ENCODE assay signal across 17 cellular contexts in the genomic region with DNA sequence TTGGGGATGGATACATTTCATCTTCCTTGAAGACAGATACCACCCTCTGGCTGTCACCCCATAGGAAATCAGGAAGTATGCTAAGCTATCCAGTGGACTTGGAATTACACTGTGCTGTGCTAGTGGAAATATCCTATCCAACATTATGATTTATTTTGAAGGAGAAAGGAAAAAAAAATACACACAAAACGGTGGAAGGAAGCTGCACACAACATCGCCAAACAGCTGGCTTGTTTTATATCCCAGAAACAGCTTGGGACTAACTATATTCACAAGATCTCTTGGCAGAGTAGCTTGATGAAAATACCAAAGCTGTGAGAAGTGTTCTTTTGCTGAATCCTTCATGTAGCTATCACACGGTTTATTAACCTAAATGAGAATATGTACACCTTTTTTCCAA.
DNase-seq lines count a peak whose midpoint lies in the region; ATAC-seq and TF ChIP-seq lines count a peak whose summit lies in the region.
"Had no signal": no experiment of that assay in that cellular context is flagged by ENCODE, and none has a peak within 500 bp of the region (broad histone marks: within the 10 kb centered on the region; RNA-seq: fewer than 3 reads in every experiment).

No MANE protein-coding gene starts in this region.

- H3K4me1 ChIP-seq in GM23248 (ENCODE audit: insufficient read depth): peaks cover 18% of the 10 kb centered on the region
- no peaks in the 10 kb centered on the region for H3K4me1 ChIP-seq in esophagus squamous epithelium
- peaks cover 0 to 11% of the 10 kb centered on the region in 2 donors for H3K4me1 ChIP-seq in lung (ENCODE audit: control insufficient read depth in 2 of 2, insufficient read depth in 2 of 2, low read length in 2 of 2)
- peaks cover 13% of the 10 kb centered on the region for H3K4me1 ChIP-seq in suprapubic skin
- H3K4me1 ChIP-seq: spleen had no signal

- no peak for TF ChIP-seq EP300 in suprapubic skin (IDR thresholded peaks at IDR 0.05)

- in situ Hi-C loops in GM23248 (cut with MboI): no loop called here

- H3K27ac ChIP-seq in GM23248: no peak overlapping the region
- peak overlapping the region in 3 of 4 donors; percentile 59 to 78 (median 68) for H3K27ac ChIP-seq in esophagus squamous epithelium
- H3K27ac ChIP-seq in lung (ENCODE audit: low read depth in 1 of 2, low read length in 1 of 2): peak overlapping the region; percentile 39 to 89
- H3K27ac ChIP-seq in suprapubic skin: peak overlapping the region; percentile 76

- TF ChIP-seq CTCF in esophagus squamous epithelium (IDR thresholded peaks at IDR 0.05): no peak
- no peak for TF ChIP-seq CTCF in lung (IDR thresholded peaks at IDR 0.05; ENCODE audit: control extremely low read depth, extremely low read depth)
- TF ChIP-seq CTCF in suprapubic skin (IDR thresholded peaks at IDR 0.05): no peak

- 8% methylated on average over 3 of the region's 3 CpGs for WGBS in GM23248 (ENCODE audit: low coverage in 1 of 2, low lambda C conversion rate in 2 of 2, missing lambda C conversion rate in 2 of 2), 2 experiments
- WGBS in esophagus squamous epithelium, 2 donors: 36 to 43% methylated on average over 3 of the region's 3 CpGs
- 53 to 57% methylated on average over 3 of the region's 3 CpGs for WGBS in lung, 2 donors
- 45% methylated on average over 3 of the region's 3 CpGs for WGBS in suprapubic skin

- no peaks in the 10 kb centered on the region for H3K27me3 ChIP-seq in GM23248 (replicated peaks; ENCODE audit: insufficient read depth)
- H3K27me3 ChIP-seq in esophagus squamous epithelium: no peaks in the 10 kb centered on the region
- H3K27me3 ChIP-seq in lung (ENCODE audit: control insufficient read depth, insufficient read depth): no peaks in the 10 kb centered on the region
- no peaks in the 10 kb centered on the region for H3K27me3 ChIP-seq in suprapubic skin
- H3K27me3 ChIP-seq: spleen had no signal

- H3K4me2 ChIP-seq in GM23248 (ENCODE audit: unreplicated experiment): peak overlapping the region; percentile 30

- TF ChIP-seq POLR2A in esophagus squamous epithelium (IDR thresholded peaks at IDR 0.05): no peak
- TF ChIP-seq POLR2A in suprapubic skin (IDR thresholded peaks at IDR 0.05): no peak

- intact Hi-C loops in esophagus squamous epithelium (cut with DNase I): no loop called here

- ATAC-seq in lung (ENCODE audit: insufficient read depth, low FRiP score): no peak
- ATAC-seq: activated naive CD4-positive, alpha-beta T cell treated with anti-CD3 and anti-CD28 coated beads, Interleukin-2, amount 50 U/mL, for 72 hours; SK-N-SH treated with all-trans-retinoic acid at 6 μM for 48 hours had no signal

- H3K9me3 ChIP-seq in GM23248 (ENCODE audit: low read depth) (no peaks in the 10 kb centered on the region), esophagus squamous epithelium (no peaks in the 10 kb centered on the region), lung (ENCODE audit: control insufficient read depth in 2 of 2, insufficient read depth in 1 of 2, low read length in 1 of 2) (no peaks in the 10 kb centered on the region), suprapubic skin (no peaks in the 10 kb centered on the region)
- H3K9me3 ChIP-seq: spleen had no signal

- H3K36me3 ChIP-seq in GM23248 (ENCODE audit: low read depth) (no peaks in the 10 kb centered on the region), esophagus squamous epithelium (no peaks in the 10 kb centered on the region), lung (ENCODE audit: control insufficient read depth in 2 of 2, insufficient read depth in 2 of 2, low read length in 2 of 2) (no peaks in the 10 kb centered on the region), suprapubic skin (no peaks in the 10 kb centered on the region)
- H3K36me3 ChIP-seq: spleen had no signal

- no peaks in the 10 kb centered on the region for H3K79me2 ChIP-seq in GM23248 (ENCODE audit: insufficient read depth)

- H4K20me1 ChIP-seq in GM23248 (ENCODE audit: insufficient read depth): no peaks in the 10 kb centered on the region

- H3K9me2 ChIP-seq in GM23248 (ENCODE audit: insufficient read depth): no peaks in the 10 kb centered on the region

- H3K4me3 ChIP-seq in GM23248: no peak overlapping the region
- no peak overlapping the region for H3K4me3 ChIP-seq in esophagus squamous epithelium
- no peak overlapping the region for H3K4me3 ChIP-seq in lung
- H3K4me3 ChIP-seq in suprapubic skin: no peak overlapping the region
- H3K4me3 ChIP-seq: spleen had no signal

- H2AFZ ChIP-seq in GM23248: 0 out of 2 replicates have a peak overlapping the region, but pooled peaks have one; percentile 14

- DNase-seq in GM23248: peak; percentile 54
- no peak for DNase-seq in esophagus squamous epithelium (lab: John Stamatoyannopoulos, UW)
- DNase-seq in lung (ENCODE audit: low spot score): no peak
- no peak for DNase-seq in suprapubic skin (ENCODE audit: low spot score in 2 of 2)
- no peak for DNase-seq in SHP77 (lab: John Stamatoyannopoulos, UW)
- no peak for DNase-seq in DMS53 (lab: John Stamatoyannopoulos, UW)
- DNase-seq in stimulated activated CD4-positive, alpha-beta T cell treated with anti-CD3 and anti-CD28 coated beads, Interleukin-1b, Interleukin-23, amount 100 ng/mL, for 48 hours: no peak
- no peak for DNase-seq in stimulated activated CD4-positive, alpha-beta T cell treated with anti-CD3 and anti-CD28 coated beads, Interleukin-12 subunit alpha, Interleukin-12 subunit beta, amount 100 ng/mL, for 4 hours
- DNase-seq: activated CD4-positive, CD25-positive, alpha-beta regulatory T cell; activated CD8-positive, alpha-beta memory T cell treated with anti-CD3 and anti-CD28 coated beads, Interleukin-2, amount 50 U/mL, for 48 hours; islet precursor cell; MV-4-11; NCI-H2171 treated with DMSO at 0.1 percent for 48 hours; spleen; trophoblast cell had no signal

- peaks cover 12% of the 10 kb centered on the region for H3F3A ChIP-seq in GM23248 (ENCODE audit: insufficient read depth)

- H3K9ac ChIP-seq in GM23248: no peak overlapping the region
